8 cellular contexts compared by ENCODE assay signal in the genomic region with DNA sequence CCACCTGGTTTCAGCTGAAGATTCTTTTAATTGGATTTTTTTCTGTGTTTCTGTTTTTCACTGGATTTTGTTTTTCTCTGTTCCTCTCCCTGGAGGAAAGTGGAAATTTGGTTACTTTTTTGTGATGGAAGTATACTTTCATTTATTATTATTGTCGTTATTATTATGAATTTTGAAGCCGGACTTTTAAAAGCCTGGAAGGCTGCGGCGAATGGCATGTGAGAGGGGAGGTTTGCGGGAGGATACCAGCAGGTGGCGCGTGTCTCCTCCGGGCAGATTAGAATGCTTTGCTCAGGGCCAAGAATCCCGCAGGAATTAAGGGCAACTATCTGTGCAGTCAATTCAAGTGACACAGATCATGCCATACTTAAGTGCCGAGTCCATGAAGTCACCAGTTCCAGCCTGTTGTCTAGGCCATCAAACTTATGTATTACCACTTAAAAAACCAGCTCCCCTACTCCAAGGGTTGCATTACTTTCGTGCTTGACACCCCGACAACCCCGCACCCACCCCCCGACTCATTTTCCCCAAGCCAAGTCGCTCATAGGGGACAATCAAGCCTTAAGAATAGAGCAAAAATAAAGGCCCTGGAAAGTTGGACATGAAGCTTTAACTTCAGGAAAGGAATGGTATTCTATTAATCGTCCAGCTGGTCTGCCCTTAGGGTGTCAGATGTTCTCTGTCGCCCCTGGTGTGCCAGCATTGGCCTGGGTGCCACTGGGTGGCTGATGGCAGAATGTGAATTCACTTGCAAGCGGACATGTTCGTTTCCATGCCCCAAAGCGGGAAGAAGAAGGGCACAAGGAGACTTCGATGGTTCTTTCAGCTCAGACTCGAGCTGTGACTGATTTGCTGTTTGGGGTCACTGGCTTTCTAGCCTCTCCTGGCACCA. TPM values are rescaled to one million over a fixed set of nuclear protein-coding genes. Genes with fewer than 3 reads are reported as not detected.
A peak's percentile ranks its signal among the peaks of the same experiment; 100 is the strongest.
DNase-seq lines count a peak whose midpoint lies in the region; ATAC-seq and TF ChIP-seq lines count a peak whose summit lies in the region.

No MANE protein-coding gene starts in this region.

- peak overlapping the region; percentile 100 for H3K4me2 ChIP-seq in GM23338

- H3K27me3 Mint-ChIP-seq in GM23338 (ENCODE audit: insufficient read depth, low read depth, poor library complexity) = peaks cover 21% of the 10 kb centered on the region
- H3K27me3 Mint-ChIP-seq in activated CD4-positive, alpha-beta memory T cell treated with anti-CD3 and anti-CD28 coated beads for 36 hours = no peaks in the 10 kb centered on the region

- H3K4me3 ChIP-seq in GM23338 = peak overlapping the region; percentile 90

- CTCF ChIA-PET in activated CD4-positive, alpha-beta memory T cell treated with anti-CD3 and anti-CD28 coated beads for 36 hours (lab: Charles Lee) = interaction anchor here (0.6 to 2.8 kb wide), 72 partner anchors 9 to 910 kb away, joined by 3 to 103 read pairs (median 5); no protein-coding TSS in a partner anchor

- H2AFZ ChIP-seq in GM23338 = peak overlapping the region; percentile 97

- H3K27me3 ChIP-seq in GM23338 (ENCODE audit: insufficient read depth) = peaks cover 18% of the 10 kb centered on the region

- H3K9me3 Mint-ChIP-seq in GM23338 = no peaks in the 10 kb centered on the region
- no peaks in the 10 kb centered on the region for H3K9me3 Mint-ChIP-seq in activated CD4-positive, alpha-beta memory T cell treated with anti-CD3 and anti-CD28 coated beads for 36 hours

- peak; percentile 82 to 90 for TF ChIP-seq CTCF in GM23338 (conservative IDR thresholded peaks at IDR 0.05; ENCODE audit: low read depth in 2 of 2)

- peaks cover 22% of the 10 kb centered on the region; the same call in 2 of the 3 replicates for H3K4me1 Mint-ChIP-seq in GM23338
- peaks cover 28% of the 10 kb centered on the region for H3K4me1 Mint-ChIP-seq in activated CD4-positive, alpha-beta memory T cell treated with anti-CD3 and anti-CD28 coated beads for 36 hours (ENCODE audit: low read depth)

- DNase-seq in AG08396 (ENCODE audit: low spot score) (peak; percentile 78), GM23338 (ENCODE audit: low spot score) (peak; percentile 87), NCI-H446 treated with DMSO at 0.1 percent for 48 hours (lab: John Stamatoyannopoulos, UW) (peak; percentile 57), medulla oblongata (ENCODE audit: extremely low spot score) (peak; percentile 81), HPDE6-E6E7 (ENCODE audit: extremely low spot score) (no peak)
- DNase-seq in activated CD4-positive, alpha-beta memory T cell treated with anti-CD3 and anti-CD28 coated beads for 36 hours = peak; percentile 76
- peak; percentile 43 for DNase-seq in effector CD8-positive, alpha-beta T cell (lab: John Stamatoyannopoulos, UW)
- DNase-seq in stimulated activated CD4-positive, alpha-beta T cell treated with anti-CD3 and anti-CD28 coated beads, TNF-alpha, amount 100 ng/mL, for 48 hours (ENCODE audit: low read depth in 3 of 3) = peak in 2 of 3 donors; percentile 21 to 69

- no peak overlapping the region for H3K27ac Mint-ChIP-seq in GM23338
- no peak overlapping the region for H3K27ac Mint-ChIP-seq in activated CD4-positive, alpha-beta memory T cell treated with anti-CD3 and anti-CD28 coated beads for 36 hours

- H4K20me1 ChIP-seq in GM23338 (replicated peaks; ENCODE audit: insufficient read depth) = peaks cover 9% of the 10 kb centered on the region; the same call in 1 of the 2 replicates

- H3K36me3 Mint-ChIP-seq in GM23338 (ENCODE audit: low read depth) = no peaks in the 10 kb centered on the region
- no peaks in the 10 kb centered on the region for H3K36me3 Mint-ChIP-seq in activated CD4-positive, alpha-beta memory T cell treated with anti-CD3 and anti-CD28 coated beads for 36 hours

- H3F3A ChIP-seq in GM23338 (replicated peaks; ENCODE audit: low read depth) = 0 out of 2 replicates have a peak, but pooled peaks cover 3% of the 10 kb centered on the region

- ATAC-seq in GM23338 = peak; percentile 26

- H3K4me1 ChIP-seq in GM23338 (ENCODE audit: insufficient read depth) = peaks cover 19% of the 10 kb centered on the region

- H3K36me3 ChIP-seq in GM23338 (ENCODE audit: insufficient read depth) = no peaks in the 10 kb centered on the region

- POLR2A ChIA-PET in activated CD4-positive, alpha-beta memory T cell treated with anti-CD3 and anti-CD28 coated beads for 36 hours (lab: Charles Lee) = interaction anchor here (0.6 to 1.5 kb wide), 7 partner anchors 9 to 249 kb away, joined by 3 to 5 read pairs (median 3); no protein-coding TSS in a partner anchor

- no peak overlapping the region for H3K27ac ChIP-seq in GM23338 (ENCODE audit: low read depth)

- H3K79me2 ChIP-seq in GM23338 (replicated peaks; ENCODE audit: insufficient read depth) = peaks cover 24% of the 10 kb centered on the region

- peak overlapping the region; percentile 92 for H3K4me3 Mint-ChIP-seq in GM23338
- peak overlapping the region; percentile 90 for H3K4me3 Mint-ChIP-seq in activated CD4-positive, alpha-beta memory T cell treated with anti-CD3 and anti-CD28 coated beads for 36 hours

- no peaks in the 10 kb centered on the region for H3K9me2 ChIP-seq in GM23338 (ENCODE audit: insufficient read depth)

- intact Hi-C loops in activated CD4-positive, alpha-beta memory T cell treated with anti-CD3 and anti-CD28 coated beads for 36 hours (cut with micrococcal nuclease) = loop anchor here (1.0 to 5.0 kb wide), 2 partner anchors 170 to 374 kb away; no protein-coding TSS in a partner anchor

TF ChIP-seq in GM23338, 12 proteins besides CTCF, POLR2A, EP300 and RAD21 (continues in another document):
- TF ChIP-seq JUNB (IDR thresholded peaks at IDR 0.05; ENCODE audit: unreplicated experiment) (no peak), CREB1 (CRISPR knock-in tag; IDR thresholded peaks at IDR 0.05; ENCODE audit: low read depth) (no peak), STAT1 (IDR thresholded peaks at IDR 0.05; ENCODE audit: unreplicated experiment) (no peak), ZNF114 (CRISPR knock-in tag; IDR thresholded peaks at IDR 0.05) (no peak), EZH2phosphoT487 (IDR thresholded peaks at IDR 0.05; ENCODE audit: unreplicated experiment) (no peak), ZNF331 (CRISPR knock-in tag; IDR thresholded peaks at IDR 0.05; ENCODE audit: low read depth) (no peak)
- TF ChIP-seq, protein P1, sequence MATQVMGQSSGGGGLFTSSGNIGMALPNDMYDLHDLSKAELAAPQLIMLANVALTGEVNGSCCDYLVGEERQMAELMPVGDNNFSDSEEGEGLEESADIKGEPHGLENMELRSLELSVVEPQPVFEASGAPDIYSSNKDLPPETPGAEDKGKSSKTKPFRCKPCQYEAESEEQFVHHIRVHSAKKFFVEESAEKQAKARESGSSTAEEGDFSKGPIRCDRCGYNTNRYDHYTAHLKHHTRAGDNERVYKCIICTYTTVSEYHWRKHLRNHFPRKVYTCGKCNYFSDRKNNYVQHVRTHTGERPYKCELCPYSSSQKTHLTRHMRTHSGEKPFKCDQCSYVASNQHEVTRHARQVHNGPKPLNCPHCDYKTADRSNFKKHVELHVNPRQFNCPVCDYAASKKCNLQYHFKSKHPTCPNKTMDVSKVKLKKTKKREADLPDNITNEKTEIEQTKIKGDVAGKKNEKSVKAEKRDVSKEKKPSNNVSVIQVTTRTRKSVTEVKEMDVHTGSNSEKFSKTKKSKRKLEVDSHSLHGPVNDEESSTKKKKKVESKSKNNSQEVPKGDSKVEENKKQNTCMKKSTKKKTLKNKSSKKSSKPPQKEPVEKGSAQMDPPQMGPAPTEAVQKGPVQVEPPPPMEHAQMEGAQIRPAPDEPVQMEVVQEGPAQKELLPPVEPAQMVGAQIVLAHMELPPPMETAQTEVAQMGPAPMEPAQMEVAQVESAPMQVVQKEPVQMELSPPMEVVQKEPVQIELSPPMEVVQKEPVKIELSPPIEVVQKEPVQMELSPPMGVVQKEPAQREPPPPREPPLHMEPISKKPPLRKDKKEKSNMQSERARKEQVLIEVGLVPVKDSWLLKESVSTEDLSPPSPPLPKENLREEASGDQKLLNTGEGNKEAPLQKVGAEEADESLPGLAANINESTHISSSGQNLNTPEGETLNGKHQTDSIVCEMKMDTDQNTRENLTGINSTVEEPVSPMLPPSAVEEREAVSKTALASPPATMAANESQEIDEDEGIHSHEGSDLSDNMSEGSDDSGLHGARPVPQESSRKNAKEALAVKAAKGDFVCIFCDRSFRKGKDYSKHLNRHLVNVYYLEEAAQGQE (IDR thresholded peaks at IDR 0.05; ENCODE audit: unreplicated experiment) = no peak
- TF ChIP-seq, protein P2, sequence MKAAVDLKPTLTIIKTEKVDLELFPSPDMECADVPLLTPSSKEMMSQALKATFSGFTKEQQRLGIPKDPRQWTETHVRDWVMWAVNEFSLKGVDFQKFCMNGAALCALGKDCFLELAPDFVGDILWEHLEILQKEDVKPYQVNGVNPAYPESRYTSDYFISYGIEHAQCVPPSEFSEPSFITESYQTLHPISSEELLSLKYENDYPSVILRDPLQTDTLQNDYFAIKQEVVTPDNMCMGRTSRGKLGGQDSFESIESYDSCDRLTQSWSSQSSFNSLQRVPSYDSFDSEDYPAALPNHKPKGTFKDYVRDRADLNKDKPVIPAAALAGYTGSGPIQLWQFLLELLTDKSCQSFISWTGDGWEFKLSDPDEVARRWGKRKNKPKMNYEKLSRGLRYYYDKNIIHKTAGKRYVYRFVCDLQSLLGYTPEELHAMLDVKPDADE (IDR thresholded peaks at IDR 0.05) = no peak

RNA-seq across cellular contexts. Expression of a gene that starts 1.3 kb away (rescaled TPM):
- 8.0 and 9.2 TPM in 2 replicates for total RNA-seq in GM23338 (2014; rRNA removed; shearing (Covaris generic))
- polyA plus RNA-seq in GM23338 (2016; fragmentation: Nextera tagmentation; extraction: Ambion mirVana) = 3.1 and 3.9 TPM in 2 replicates
- total RNA-seq in activated CD4-positive, alpha-beta memory T cell treated with anti-CD3 and anti-CD28 coated beads for 36 hours = 10 to 100 TPM; 16.9 to 17.9 TPM
